Comparison of ENCODE assay signal across 8 cellular contexts in genomic region chr13:21139374-21139773, GRCh38. TPM values are rescaled to one million over a fixed set of nuclear protein-coding genes. Genes with fewer than 3 reads are reported as not detected.
DNase-seq lines count a peak whose midpoint lies in the region; ATAC-seq and TF ChIP-seq lines count a peak whose summit lies in the region.

No MANE protein-coding gene starts in this region.

- peaks cover 14% of the 10 kb centered on the region for H3K36me3 ChIP-seq in CD4-positive, CD25-positive, alpha-beta regulatory T cell (ENCODE audit: control insufficient read depth, insufficient read depth, low read length)
- H3K36me3 ChIP-seq in MM.1S (replicated peaks; ENCODE audit: insufficient read depth, low read length): no peaks in the 10 kb centered on the region
- H3K36me3 ChIP-seq in ectodermal cell (ENCODE audit: control insufficient read depth, insufficient read depth, low read length): peaks cover 7% of the 10 kb centered on the region
- H3K36me3 ChIP-seq in neural progenitor cell: peaks cover 3% of the 10 kb centered on the region

- peaks cover 2% of the 10 kb centered on the region for H3K27me3 ChIP-seq in CD4-positive, CD25-positive, alpha-beta regulatory T cell (ENCODE audit: control insufficient read depth, insufficient read depth, low read length)
- H3K27me3 ChIP-seq in MM.1S (replicated peaks; ENCODE audit: insufficient read depth, low read length) (no peaks in the 10 kb centered on the region), ectodermal cell (ENCODE audit: control insufficient read depth, insufficient read depth, low read length, poor library complexity, severe bottlenecking) (no peaks in the 10 kb centered on the region), neural progenitor cell (no peaks in the 10 kb centered on the region)

- H3K27ac ChIP-seq in CD4-positive, CD25-positive, alpha-beta regulatory T cell (ENCODE audit: insufficient read depth, low read length, poor library complexity, severe bottlenecking): peak overlapping the region; percentile 99
- no peak overlapping the region for H3K27ac ChIP-seq in MM.1S (ENCODE audit: low read length)
- H3K27ac ChIP-seq in ectodermal cell (ENCODE audit: insufficient read depth, low read depth, low read length, poor library complexity, severe bottlenecking): no peak overlapping the region
- H3K27ac ChIP-seq in neural progenitor cell: no peak overlapping the region

- H3K79me2 ChIP-seq in MM.1S (ENCODE audit: low read length) (peaks cover 34% of the 10 kb centered on the region), neural progenitor cell (ENCODE audit: low read depth) (peaks cover 40% of the 10 kb centered on the region)

- H3K4me1 Mint-ChIP-seq in CD4-positive, CD25-positive, alpha-beta regulatory T cell: peaks cover 5 to 43% (median 29%) of the 10 kb centered on the region in 4 donors
- peaks cover 22% of the 10 kb centered on the region for H3K4me1 Mint-ChIP-seq in neural progenitor cell

- H3K4me2 ChIP-seq in MM.1S (ENCODE audit: low read depth, low read length): peak overlapping the region; percentile 49; the same call in 1 of the 2 replicates
- peak overlapping the region; percentile 81 for H3K4me2 ChIP-seq in neural progenitor cell

- DNase-seq in CD4-positive, CD25-positive, alpha-beta regulatory T cell: no peak
- DNase-seq in MM.1S (no peak), neural progenitor cell (ENCODE audit: low spot score) (no peak), NCI-H128 (lab: John Stamatoyannopoulos, UW; ENCODE audit: unreplicated experiment) (no peak), DMS114 treated with DMSO at 0.1 percent for 48 hours (lab: John Stamatoyannopoulos, UW; ENCODE audit: unreplicated experiment) (no peak), GDM1 (lab: John Stamatoyannopoulos, UW) (no peak), NCI-H1048 (lab: John Stamatoyannopoulos, UW) (no peak)

- peaks cover 15% of the 10 kb centered on the region for H3K36me3 Mint-ChIP-seq in CD4-positive, CD25-positive, alpha-beta regulatory T cell
- H3K36me3 Mint-ChIP-seq in neural progenitor cell: peaks cover 14% of the 10 kb centered on the region

- peaks cover 37% of the 10 kb centered on the region for H3K4me1 ChIP-seq in CD4-positive, CD25-positive, alpha-beta regulatory T cell (ENCODE audit: control insufficient read depth, insufficient read depth, low read length, poor library complexity, severe bottlenecking)
- H3K4me1 ChIP-seq in MM.1S (ENCODE audit: low read length) (no peaks in the 10 kb centered on the region), ectodermal cell (ENCODE audit: control insufficient read depth, insufficient read depth, low read length) (no peaks in the 10 kb centered on the region), neural progenitor cell (peaks cover 5% of the 10 kb centered on the region)

- H2AFZ ChIP-seq in MM.1S (ENCODE audit: low read length): peak overlapping the region; percentile 89
- H2AFZ ChIP-seq in neural progenitor cell (replicated peaks): peak overlapping the region; percentile 95

- H3K4me3 Mint-ChIP-seq in CD4-positive, CD25-positive, alpha-beta regulatory T cell: peak overlapping the region; percentile 96 to 100 (median 97)
- H3K4me3 Mint-ChIP-seq in neural progenitor cell: peak overlapping the region; percentile 100

- TF ChIP-seq CTCF in MM.1S (IDR thresholded peaks at IDR 0.05; ENCODE audit: low read length): no peak
- no peak for TF ChIP-seq CTCF in neural progenitor cell (IDR thresholded peaks at IDR 0.05)

- no peaks in the 10 kb centered on the region for H4K20me1 ChIP-seq in MM.1S (ENCODE audit: insufficient read depth, low read length)
- peaks cover 25% of the 10 kb centered on the region for H4K20me1 ChIP-seq in neural progenitor cell (ENCODE audit: low read depth)

- H3K9me3 Mint-ChIP-seq in CD4-positive, CD25-positive, alpha-beta regulatory T cell: peaks cover 0 to 2% (median 0%) of the 10 kb centered on the region in 7 donors
- peaks cover 5% of the 10 kb centered on the region for H3K9me3 Mint-ChIP-seq in neural progenitor cell

- peak overlapping the region; percentile 99 for H3K4me3 ChIP-seq in CD4-positive, CD25-positive, alpha-beta regulatory T cell (ENCODE audit: low read depth, low read length)
- peak overlapping the region; percentile 74 for H3K4me3 ChIP-seq in MM.1S (ENCODE audit: low read length)
- H3K4me3 ChIP-seq in ectodermal cell (ENCODE audit: insufficient read depth, low read depth, low read length): peak overlapping the region; percentile 91
- peak overlapping the region; percentile 88 for H3K4me3 ChIP-seq in neural progenitor cell

- H3K9me2 ChIP-seq in MM.1S (replicated peaks; ENCODE audit: insufficient read depth, low read length): no peaks in the 10 kb centered on the region

- no peaks in the 10 kb centered on the region for H3K9me3 ChIP-seq in CD4-positive, CD25-positive, alpha-beta regulatory T cell (ENCODE audit: control insufficient read depth in 2 of 2, low read length in 2 of 2)
- H3K9me3 ChIP-seq in MM.1S (replicated peaks; ENCODE audit: insufficient read depth, low read length): no peaks in the 10 kb centered on the region
- no peaks in the 10 kb centered on the region for H3K9me3 ChIP-seq in ectodermal cell (ENCODE audit: control insufficient read depth, low read length)
- H3K9me3 ChIP-seq in neural progenitor cell (ENCODE audit: low read depth): no peaks in the 10 kb centered on the region

- WGBS in ectodermal cell, 2 experiments: 93 to 94% methylated on average over 12 of the region's 12 CpGs

- H3K9ac ChIP-seq in MM.1S (ENCODE audit: low read length) (peak overlapping the region; percentile 77), neural progenitor cell (peak overlapping the region; percentile 53)

- H3F3A ChIP-seq in MM.1S (ENCODE audit: insufficient read depth, low read length) (no peaks in the 10 kb centered on the region), neural progenitor cell (ENCODE audit: low read depth) (peaks cover 3% of the 10 kb centered on the region)

- H3K27me3 Mint-ChIP-seq in CD4-positive, CD25-positive, alpha-beta regulatory T cell: peaks cover 19% of the 10 kb centered on the region
- peaks cover 8% of the 10 kb centered on the region for H3K27me3 Mint-ChIP-seq in neural progenitor cell (ENCODE audit: insufficient read depth, low read depth)

- H3K27ac Mint-ChIP-seq in CD4-positive, CD25-positive, alpha-beta regulatory T cell: peak overlapping the region; percentile 98 to 100 (median 99)
- H3K27ac Mint-ChIP-seq in neural progenitor cell: peak overlapping the region; percentile 100

- ATAC-seq in CD4-positive, CD25-positive, alpha-beta regulatory T cell (ENCODE audit: low read depth in 2 of 2): no peak

RNA-seq across cellular contexts. Expression of gene SAP18, which starts 0.5 kb away (rescaled TPM):
- total RNA-seq in CD4-positive, CD25-positive, alpha-beta regulatory T cell: 225 TPM
- 100 to 1,000 TPM; 280 to 402 (median 334) TPM for polyA plus RNA-seq in CD4-positive, CD25-positive, alpha-beta regulatory T cell
- 177 TPM for polyA plus RNA-seq in ectodermal cell (2013, experiment 1 of 4)
- polyA plus RNA-seq in ectodermal cell (2013, experiment 2 of 4): 174 TPM
- polyA plus RNA-seq in ectodermal cell (2013, experiment 3 of 4): 146 TPM
- 165 TPM for polyA plus RNA-seq in ectodermal cell (2013, experiment 4 of 4)
- 51.0 and 101 TPM in 2 replicates for total RNA-seq in neural progenitor cell (ENCODE audit: low replicate concordance)

RNA-seq across cellular contexts. Expression of gene SKA3, which starts 37.0 kb away (rescaled TPM):
- 3.0 TPM for total RNA-seq in CD4-positive, CD25-positive, alpha-beta regulatory T cell
- 1 to 10 TPM in 3 of 4 donors, under 1 TPM in 1; 0.72 to 2.7 (median 2.1) TPM for polyA plus RNA-seq in CD4-positive, CD25-positive, alpha-beta regulatory T cell
- 29.9 TPM for polyA plus RNA-seq in ectodermal cell (2013, experiment 1 of 4)
- polyA plus RNA-seq in ectodermal cell (2013, experiment 2 of 4): 32.1 TPM
- polyA plus RNA-seq in ectodermal cell (2013, experiment 3 of 4): 29.5 TPM
- 32.4 TPM for polyA plus RNA-seq in ectodermal cell (2013, experiment 4 of 4)
- 39.8 and 74.7 TPM in 2 replicates for total RNA-seq in neural progenitor cell (ENCODE audit: low replicate concordance)

RNA-seq across cellular contexts. Expression of gene MRPL57, which starts 37.1 kb away (rescaled TPM):
- 9.6 TPM for total RNA-seq in CD4-positive, CD25-positive, alpha-beta regulatory T cell
- polyA plus RNA-seq in CD4-positive, CD25-positive, alpha-beta regulatory T cell: 10 to 100 TPM; 56.6 to 70.8 (median 61.4) TPM
- 20.3 TPM for polyA plus RNA-seq in ectodermal cell (2013, experiment 1 of 4)
- polyA plus RNA-seq in ectodermal cell (2013, experiment 2 of 4): 22.9 TPM
- polyA plus RNA-seq in ectodermal cell (2013, experiment 3 of 4): 22.8 TPM
- 23.7 TPM for polyA plus RNA-seq in ectodermal cell (2013, experiment 4 of 4)
- total RNA-seq in neural progenitor cell (ENCODE audit: low replicate concordance): 11.4 and 22.6 TPM in 2 replicates

Comparison
In these comparisons a context has a peak if more than half of its experiments do, and no peak if none do; other contexts are left out.
1. RNA of gene SKA3, which starts 37.0 kb away (total RNA-seq): 39.8 to 74.7 TPM in neural progenitor cell; 3.0 TPM in CD4-positive, CD25-positive, alpha-beta regulatory T cell (single experiment); every median in the first group is over 10 times any median in the second.
2. Peak in every context shown above with its lines, with median percentiles within 50 percentile points of each other: H3K4me3 ChIP-seq.